Comparison of ENCODE assay signal across 36 cellular contexts in genomic region chr1:111236379-111236778, GRCh38. TPM values are rescaled to one million over a fixed set of nuclear protein-coding genes. Genes with fewer than 3 reads are reported as not detected.
"Had no signal": no experiment of that assay in that cellular context is flagged by ENCODE, and none has a peak within 500 bp of the region (broad histone marks: within the 10 kb centered on the region; RNA-seq: fewer than 3 reads in every experiment).

No MANE protein-coding gene starts in this region.

- H3K4me1 ChIP-seq: body of pancreas, colonic mucosa, gastrocnemius medialis, neural progenitor cell, right atrium auricular region, testis, transverse colon had no signal

- H3K4me3 ChIP-seq: body of pancreas, cardiac muscle cell, colonic mucosa, esophagus squamous epithelium, gastrocnemius medialis, neural progenitor cell, right atrium auricular region, testis, transverse colon, vagina had no signal

- DNase-seq: activated CD4-positive, alpha-beta memory T cell treated with anti-CD3 and anti-CD28 coated beads for 36 hours; activated CD4-positive, alpha-beta T cell treated with anti-CD3 and anti-CD28 coated beads, Interleukin-2, amount 10 ng/mL, durations not matched to agents 24 days and 14 days; activated CD4-positive, CD25-positive, alpha-beta regulatory T cell treated with anti-CD3 and anti-CD28 coated beads, Interleukin-2, amount 50 U/mL, for 72 hours; activated CD8-positive, alpha-beta memory T cell treated with anti-CD3 and anti-CD28 coated beads, Interleukin-2, amount 50 U/mL, for 4 hours; activated T-cell treated with anti-CD3 and anti-CD28 coated beads, Interleukin-2, amount 50 U/mL, for 1 hour; aorta; body of pancreas; cerebellar nuclear complex; colonic mucosa; effector CD8-positive, alpha-beta T cell; esophagus squamous epithelium; gastrocnemius medialis; glutamatergic neuron; hippocampal formation; left cardiac atrium; natural killer cell; occipital lobe; stimulated activated CD4-positive, alpha-beta T cell treated with anti-CD3 and anti-CD28 coated beads, Interleukin-2, amount 100 ng/mL, for 48 hours; stimulated activated naive CD4-positive, alpha-beta T cell treated with Interleukin-2 at 50 U/mL for 16 hours; SW 1271; T-helper 17 cell; T1000; testis; transverse colon had no signal

- H2AFZ ChIP-seq: neural progenitor cell had no signal

- H3K4me2 ChIP-seq: neural progenitor cell had no signal

- H3K36me3 ChIP-seq: cardiac muscle cell, colonic mucosa, esophagus squamous epithelium, gastrocnemius medialis, neural progenitor cell, right atrium auricular region, transverse colon, vagina had no signal

- H3K9me3 ChIP-seq: body of pancreas, colonic mucosa, esophagus squamous epithelium, gastrocnemius medialis, right atrium auricular region, testis, transverse colon, vagina had no signal

- H3K27me3 ChIP-seq: body of pancreas, cardiac muscle cell, colonic mucosa, esophagus squamous epithelium, gastrocnemius medialis, neural progenitor cell, right atrium auricular region, testis, transverse colon, vagina had no signal

- H3K27ac ChIP-seq: body of pancreas, cardiac muscle cell, colonic mucosa, epithelial cell of prostate, esophagus squamous epithelium, gastrocnemius medialis, neural progenitor cell, right atrium auricular region, testis, transverse colon, vagina had no signal

- ATAC-seq: body of pancreas, gastrocnemius medialis, natural killer cell, T-helper 17 cell had no signal

RNA-seq across cellular contexts. Expression of gene CHI3L2, which starts 8.9 kb away (rescaled TPM):
- total RNA-seq: body of pancreas, cardiac muscle cell, dermis microvascular lymphatic vessel endothelial cell, pulmonary artery endothelial cell had no signal

RNA-seq across cellular contexts. Expression of gene CHIA, which starts 54.3 kb away (rescaled TPM):
- total RNA-seq: activated CD4-positive, alpha-beta memory T cell treated with anti-CD3 and anti-CD28 coated beads for 36 hours; activated CD4-positive, alpha-beta T cell treated with anti-CD3 and anti-CD28 coated beads, Interleukin-2, amount 10 ng/mL, durations not matched to agents 24 days and 14 days; activated CD8-positive, alpha-beta memory T cell treated with anti-CD3 and anti-CD28 coated beads for 36 hours; activated T-helper 2 cell treated with anti-CD3 and anti-CD28 coated beads, Interferon-gamma antibody, Interleukin-2, Interleukin-4, amounts not matched to agents 10 μg/mL and 5 μg/mL and 100 μg/mL, durations not matched to agents 14 hours and 24 hours and 36 hours; aorta; body of pancreas; cardiac muscle cell; colonic mucosa; dermis microvascular lymphatic vessel endothelial cell; esophagus squamous epithelium; gastrocnemius medialis; left cardiac atrium; lower leg skin; natural killer cell; occipital lobe; pulmonary artery endothelial cell; right atrium auricular region; skeletal muscle tissue; T-helper 17 cell; transverse colon; vagina had no signal
- polyA plus RNA-seq: cardiac muscle cell, keratinocyte had no signal
